Comparison of ENCODE assay signal across 8 cellular contexts in the genomic region with DNA sequence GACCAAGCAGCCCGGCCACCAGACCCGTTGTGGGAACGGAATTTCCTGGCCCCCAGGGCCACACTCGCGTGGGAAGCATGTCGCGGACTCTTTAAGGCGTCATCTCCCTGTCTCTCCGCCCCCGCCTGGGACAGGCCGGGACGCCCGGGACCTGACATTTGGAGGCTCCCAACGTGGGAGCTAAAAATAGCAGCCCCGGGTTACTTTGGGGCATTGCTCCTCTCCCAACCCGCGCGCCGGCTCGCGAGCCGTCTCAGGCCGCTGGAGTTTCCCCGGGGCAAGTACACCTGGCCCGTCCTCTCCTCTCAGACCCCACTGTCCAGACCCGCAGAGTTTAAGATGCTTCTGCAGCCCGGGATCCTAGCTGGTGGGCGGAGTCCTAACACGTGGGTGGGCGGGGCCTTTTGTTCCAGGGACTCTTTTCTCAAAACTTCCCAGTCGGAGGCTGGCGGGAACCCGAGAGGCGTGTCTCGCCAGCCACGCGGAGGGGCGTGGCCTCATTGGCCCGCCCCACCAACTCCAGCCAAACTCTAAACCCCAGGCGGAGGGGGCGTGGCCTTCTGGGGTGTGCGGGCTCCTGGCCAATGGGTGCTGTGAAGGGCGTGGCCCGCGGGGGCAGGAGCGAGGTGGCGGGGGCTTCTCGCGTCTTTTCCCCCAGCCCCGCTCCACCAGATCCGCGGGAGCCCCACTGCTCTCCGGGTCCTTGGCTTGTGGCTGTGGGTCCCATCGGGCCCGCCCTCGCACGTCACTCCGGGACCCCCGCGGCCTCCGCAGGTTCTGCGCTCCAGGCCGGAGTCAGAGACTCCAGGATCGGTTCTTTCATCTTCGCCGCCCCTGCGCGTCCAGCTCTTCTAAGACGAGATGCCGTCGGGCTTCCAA. TPM values are rescaled to one million over a fixed set of nuclear protein-coding genes. Genes with fewer than 3 reads are reported as not detected.
DNase-seq lines count a peak whose midpoint lies in the region; ATAC-seq, FAIRE-seq and TF ChIP-seq lines count a peak whose summit lies in the region.

A gene (plus strand): TSS at position 645 of the 879 bp plus-strand sequence. CDS start 217 bp downstream, at position 862.

- no peak for TF ChIP-seq POLR2A in A549 (IDR thresholded peaks at IDR 0.05; ENCODE audit: low read length)
- TF ChIP-seq POLR2A in esophagus muscularis mucosa (IDR thresholded peaks at IDR 0.05; ENCODE audit: low read depth): peak; percentile 86

- H3K27me3 Mint-ChIP-seq in activated T-helper 1 cell treated with anti-CD3 and anti-CD28 coated beads, Interleukin-12 subunit alpha, Interleukin-12 subunit beta, Interleukin-2, Interleukin-4 antibody, amounts not matched to agents 30 ng/mL and 10 ng/mL and 1 ng/mL, durations not matched to agents 14 hours and 24 hours and 36 hours (ENCODE audit: insufficient read depth): peaks cover 34% of the 10 kb centered on the region

- H3K36me3 Mint-ChIP-seq in activated T-helper 1 cell treated with anti-CD3 and anti-CD28 coated beads, Interleukin-12 subunit alpha, Interleukin-12 subunit beta, Interleukin-2, Interleukin-4 antibody, amounts not matched to agents 30 ng/mL and 10 ng/mL and 1 ng/mL, durations not matched to agents 14 hours and 24 hours and 36 hours (ENCODE audit: low read depth): peaks cover 2% of the 10 kb centered on the region

- peak within 1 kb of the TSS; percentile 79 for H3K4me3 Mint-ChIP-seq in activated T-helper 1 cell treated with anti-CD3 and anti-CD28 coated beads, Interleukin-12 subunit alpha, Interleukin-12 subunit beta, Interleukin-2, Interleukin-4 antibody, amounts not matched to agents 30 ng/mL and 10 ng/mL and 1 ng/mL, durations not matched to agents 14 hours and 24 hours and 36 hours

- H3K9me3 Mint-ChIP-seq in activated T-helper 1 cell treated with anti-CD3 and anti-CD28 coated beads, Interleukin-12 subunit alpha, Interleukin-12 subunit beta, Interleukin-2, Interleukin-4 antibody, amounts not matched to agents 30 ng/mL and 10 ng/mL and 1 ng/mL, durations not matched to agents 14 hours and 24 hours and 36 hours: no peaks in the 10 kb centered on the region

- peaks cover 16% of the 10 kb centered on the region for H3K4me1 Mint-ChIP-seq in activated T-helper 1 cell treated with anti-CD3 and anti-CD28 coated beads, Interleukin-12 subunit alpha, Interleukin-12 subunit beta, Interleukin-2, Interleukin-4 antibody, amounts not matched to agents 30 ng/mL and 10 ng/mL and 1 ng/mL, durations not matched to agents 14 hours and 24 hours and 36 hours (ENCODE audit: low read depth)

- DNase-seq in A549 (ENCODE audit: low read depth in 1 of 2, low spot score in 1 of 2): peak; percentile 98 to 99
- DNase-seq in GM18507 (ENCODE audit: extremely low spot score, insufficient read length, low read depth): peak; percentile 97
- peak in 73 of 76 experiments; percentile 46 to 99 (median 96) for DNase-seq in HUDEP-2 (lab: John Stamatoyannopoulos, UW; ENCODE audit: unreplicated experiment in 76 of 76)
- peak; percentile 89 for DNase-seq in Panc1 (ENCODE audit: low read depth, low spot score)
- DNase-seq in activated T-helper 1 cell treated with anti-CD3 and anti-CD28 coated beads, Interleukin-12 subunit alpha, Interleukin-12 subunit beta, Interleukin-2, Interleukin-4 antibody, amounts not matched to agents 30 ng/mL and 10 ng/mL and 1 ng/mL, durations not matched to agents 14 hours and 24 hours and 36 hours (ENCODE audit: low spot score): peak; percentile 78
- DNase-seq in esophagus muscularis mucosa (ENCODE audit: extremely low spot score): peak; percentile 99
- DNase-seq in stimulated activated CD8-positive, alpha-beta memory T cell treated with anti-CD3 and anti-CD28 coated beads, Interleukin-4, amount 100 ng/mL, for 48 hours: peak; percentile 94

- ATAC-seq in A549: peak; percentile 61 to 82
- peak; percentile 79 for ATAC-seq in Panc1

- CTCF ChIA-PET in A549 (lab: Yijun Ruan, JAX): interaction anchor here (0.5 to 13.5 kb wide), 33 partner anchors 10 to 929 kb away, joined by 3 to 446 read pairs (median 4); a partner anchor contains a TSS
- CTCF ChIA-PET in Panc1 (lab: Charles Lee): interaction anchor here (0.7 to 1.8 kb wide), 3 partner anchors 15 to 90 kb away, joined by 4 to 13 read pairs (median 11); no protein-coding TSS in a partner anchor

- H3K4me1 ChIP-seq in A549 (peaks cover 11% of the 10 kb centered on the region), Panc1 (ENCODE audit: control insufficient read depth, insufficient read depth, low read length) (no peaks in the 10 kb centered on the region), esophagus muscularis mucosa (peaks cover 47 to 63% (median 58%) of the 10 kb centered on the region in 4 donors), muscle layer of duodenum (ENCODE audit: control insufficient read depth in 1 of 2, insufficient read depth in 2 of 2, low read length in 2 of 2) (peaks cover 0 to 41% of the 10 kb centered on the region in 2 donors)

- in situ Hi-C loops in Panc1 (cut with HindIII; ENCODE audit: low pct_unique_long_range_greater_than_20kb, low sequenced_read_pairs): no loop called here

- no peaks in the 10 kb centered on the region for H3K27me3 ChIP-seq in Panc1 (ENCODE audit: control insufficient read depth, insufficient read depth, low read length)
- peaks cover 0 to 7% (median 0%) of the 10 kb centered on the region in 4 donors for H3K27me3 ChIP-seq in esophagus muscularis mucosa
- H3K27me3 ChIP-seq in muscle layer of duodenum (ENCODE audit: low read depth, low read length): no peaks in the 10 kb centered on the region

- H3K9me3 ChIP-seq in A549 (no peaks in the 10 kb centered on the region), Panc1 (ENCODE audit: control insufficient read depth, insufficient read depth, low read depth, low read length) (no peaks in the 10 kb centered on the region), esophagus muscularis mucosa (no peaks in the 10 kb centered on the region), muscle layer of duodenum (ENCODE audit: control insufficient read depth in 1 of 2, low read length in 2 of 2) (no peaks in the 10 kb centered on the region)

- POLR2A ChIA-PET in A549 (lab: Yijun Ruan, JAX) (interaction anchor here (0.6 to 1.2 kb wide), 8 partner anchors 12 to 106 kb away, joined by 3 to 11 read pairs (median 4); a partner anchor contains a TSS), Panc1 (lab: Charles Lee) (interaction anchor here (1.0 kb wide), 1 partner anchor 32 kb away, joined by 3 read pairs; no protein-coding TSS in a partner anchor)

- H3K4me3 ChIP-seq in A549 (peak within 1 kb of the TSS; percentile 46), Panc1 (ENCODE audit: low read depth in 2 of 2, low read length in 2 of 2) (peak within 1 kb of the TSS; percentile 46 to 64), esophagus muscularis mucosa (peak within 1 kb of the TSS; percentile 64 to 77 (median 69)), muscle layer of duodenum (ENCODE audit: low read depth in 1 of 2, low read length in 2 of 2) (peak within 1 kb of the TSS; percentile 66 to 68)

- no TSS peak for BruUV-seq in Panc1 (replicated peaks; lab: Mats Ljungman, UMichigan)

- intact Hi-C loops in Panc1 (cut with micrococcal nuclease; ENCODE audit: unreplicated experiment): loop anchor here (2.0 kb wide), 1 partner anchor 15 kb away; no protein-coding TSS in a partner anchor
- intact Hi-C loops in activated T-helper 1 cell treated with anti-CD3 and anti-CD28 coated beads, Interleukin-12 subunit alpha, Interleukin-12 subunit beta, Interleukin-2, Interleukin-4 antibody, amounts not matched to agents 30 ng/mL and 10 ng/mL and 1 ng/mL, durations not matched to agents 14 hours and 24 hours and 36 hours (cut with micrococcal nuclease): loop anchor here (1.0 to 2.0 kb wide), 7 partner anchors 19 to 123 kb away; a partner anchor contains a TSS
- intact Hi-C loops in esophagus muscularis mucosa (cut with DNase I): no loop called here

- peak within 1 kb of the TSS; percentile 40 for H3K27ac Mint-ChIP-seq in activated T-helper 1 cell treated with anti-CD3 and anti-CD28 coated beads, Interleukin-12 subunit alpha, Interleukin-12 subunit beta, Interleukin-2, Interleukin-4 antibody, amounts not matched to agents 30 ng/mL and 10 ng/mL and 1 ng/mL, durations not matched to agents 14 hours and 24 hours and 36 hours

- H3K36me3 ChIP-seq in Panc1 (ENCODE audit: control insufficient read depth, insufficient read depth, low read length): no peaks in the 10 kb centered on the region
- H3K36me3 ChIP-seq in esophagus muscularis mucosa: peaks cover 19 to 29% (median 27%) of the 10 kb centered on the region in 4 donors
- peaks cover 3 to 21% of the 10 kb centered on the region in 2 donors for H3K36me3 ChIP-seq in muscle layer of duodenum (ENCODE audit: control insufficient read depth in 1 of 2, insufficient read depth in 2 of 2, low read length in 2 of 2)

- peak within 1 kb of the TSS; percentile 95 for H3K4me2 ChIP-seq in A549

- TF ChIP-seq CTCF in A549 (IDR thresholded peaks at IDR 0.05): no peak
- no peak for TF ChIP-seq CTCF in Panc1 (IDR thresholded peaks at IDR 0.05)
- TF ChIP-seq CTCF in esophagus muscularis mucosa (IDR thresholded peaks at IDR 0.05): no peak

- H3K27ac ChIP-seq in A549: peak within 1 kb of the TSS; percentile 47 to 74
- peak within 1 kb of the TSS; percentile 63; the same call in 1 of the 2 replicates for H3K27ac ChIP-seq in Panc1 (ENCODE audit: low read length)
- H3K27ac ChIP-seq in esophagus muscularis mucosa (replicated peaks in 1 of 4): peak within 1 kb of the TSS; percentile 95 to 98 (median 96)
- H3K27ac ChIP-seq in muscle layer of duodenum (ENCODE audit: low read length): peak within 1 kb of the TSS; percentile 86

- FAIRE-seq in A549 (lab: Jason Lieb, UNC): peak; percentile 67
- peak; percentile 84 for FAIRE-seq in GM18507 (lab: Jason Lieb, UNC)

- TF ChIP-seq EP300 in A549 (IDR thresholded peaks at IDR 0.05): no peak
- TF ChIP-seq EP300 in esophagus muscularis mucosa (IDR thresholded peaks at IDR 0.05): no peak

- no peak for TF ChIP-seq RAD21 in A549 (conservative IDR thresholded peaks at IDR 0.05 in 1 of 2, IDR thresholded peaks at IDR 0.05 in 1 of 2)

- WGBS in A549 (ENCODE audit: missing lambda C conversion rate): 2% methylated on average over 45 of the region's 71 CpGs
- under 1% methylated on average over 39 of the region's 71 CpGs for WGBS in esophagus muscularis mucosa

TF ChIP-seq in A549, 52 proteins besides CTCF, POLR2A, EP300 and RAD21 (continues in another document):
- TF ChIP-seq HDAC2 (IDR thresholded peaks at IDR 0.05) (no peak), CEBPB (IDR thresholded peaks at IDR 0.05) (no peak)

RNA-seq across cellular contexts. Expression of the gene that starts here (rescaled TPM):
- 0.16 TPM in 2 replicates for polyA plus RNA-seq in A549 (2011; rRNA removed)
- 0.12 and 0.21 TPM in 2 replicates for polyA plus RNA-seq in A549 (2012; cell fraction: cytosol; rRNA removed)
- polyA plus RNA-seq in A549 (2012; cell fraction: nucleus; rRNA removed): 0.38 and 0.55 TPM in 2 replicates
- 0.17 to 0.18 TPM (median 0.17 TPM) in 3 replicates for polyA plus RNA-seq in A549 (2017; fragmentation: RNase III; extraction: RNeasy Plus Mini Kit Qiagen cat#74134 plus additional on column Dnase treatment)
- 0.29 and 0.33 TPM in 2 replicates for polyA minus RNA-seq in A549 (2011; rRNA and poly(A)+ RNA removed)
- total RNA-seq in Panc1 (2021; ENCODE audit: unreplicated experiment): 0.31 TPM
- polyA plus RNA-seq in Panc1 (2012; ENCODE audit: insufficient read length): 0.38 TPM
- total RNA-seq in activated T-helper 1 cell treated with anti-CD3 and anti-CD28 coated beads, Interleukin-12 subunit alpha, Interleukin-12 subunit beta, Interleukin-2, Interleukin-4 antibody, amounts not matched to agents 30 ng/mL and 10 ng/mL and 1 ng/mL, durations not matched to agents 14 hours and 24 hours and 36 hours: 0.17 and 0.31 TPM in 2 replicates
- 100 to 1,000 TPM; 144 to 197 (median 157) TPM for total RNA-seq in esophagus muscularis mucosa

Comparison
In these comparisons a context has a peak if more than half of its experiments do, and no peak if none do; other contexts are left out.
1. Peak in every context shown above with its lines: DNase-seq, ATAC-seq, H3K4me3 ChIP-seq and H3K27ac ChIP-seq.
2. RNA of the gene that starts here (total RNA-seq): 144 to 197 TPM in esophagus muscularis mucosa; 0.17 to 0.31 TPM in activated T-helper 1 cell treated with anti-CD3 and anti-CD28 coated beads, Interleukin-12 subunit alpha, Interleukin-12 subunit beta, Interleukin-2, Interleukin-4 antibody, amounts not matched to agents 30 ng/mL and 10 ng/mL and 1 ng/mL, durations not matched to agents 14 hours and 24 hours and 36 hours and 0.31 TPM in Panc1 (single experiment); every median in the first group is over 100 times any median in the second.
3. Peak in DNase-seq, ATAC-seq, H3K4me3 ChIP-seq, H3K27ac ChIP-seq and H3K4me2 ChIP-seq in A549; RNA of the gene not detected or under 1 TPM.
4. Peak in DNase-seq, ATAC-seq, H3K4me3 ChIP-seq and H3K27ac ChIP-seq in Panc1; RNA of the gene not detected or under 1 TPM.
5. Peak in DNase-seq in activated T-helper 1 cell treated with anti-CD3 and anti-CD28 coated beads, Interleukin-12 subunit alpha, Interleukin-12 subunit beta, Interleukin-2, Interleukin-4 antibody, amounts not matched to agents 30 ng/mL and 10 ng/mL and 1 ng/mL, durations not matched to agents 14 hours and 24 hours and 36 hours; RNA of the gene not detected or under 1 TPM.